Comparison of ENCODE assay signal across 13 cellular contexts in genomic region chr21:14541840-14542495, GRCh38. TPM values are rescaled to one million over a fixed set of nuclear protein-coding genes. Genes with fewer than 3 reads are reported as not detected.
DNase-seq lines count a peak whose midpoint lies in the region; ATAC-seq and TF ChIP-seq lines count a peak whose summit lies in the region.
"Had no signal": no experiment of that assay in that cellular context is flagged by ENCODE, and none has a peak within 500 bp of the region (broad histone marks: within the 10 kb centered on the region; RNA-seq: fewer than 3 reads in every experiment).

No MANE protein-coding gene starts in this region.

- H3K9me3 ChIP-seq in Peyer's patch (no peaks in the 10 kb centered on the region), upper lobe of right lung (peaks cover 3% of the 10 kb centered on the region), tibial artery (no peaks in the 10 kb centered on the region)
- H3K9me3 ChIP-seq: psoas muscle had no signal

- H3K27ac ChIP-seq in Peyer's patch: peak overlapping the region; percentile 30 to 70 (median 44)
- H3K27ac ChIP-seq in upper lobe of right lung: peak overlapping the region; percentile 28
- H3K27ac ChIP-seq in tibial artery: no peak overlapping the region
- H3K27ac ChIP-seq: cardiac muscle cell, psoas muscle had no signal

- H3K4me1 ChIP-seq in Peyer's patch (peaks cover 0 to 3% (median 0%) of the 10 kb centered on the region in 4 donors), upper lobe of right lung (no peaks in the 10 kb centered on the region), tibial artery (no peaks in the 10 kb centered on the region)
- H3K4me1 ChIP-seq: psoas muscle had no signal

- H3K27me3 ChIP-seq in Peyer's patch: no peaks in the 10 kb centered on the region
- no peaks in the 10 kb centered on the region for H3K27me3 ChIP-seq in upper lobe of right lung
- H3K27me3 ChIP-seq in tibial artery: no peaks in the 10 kb centered on the region
- H3K27me3 ChIP-seq: cardiac muscle cell had no signal

- peak overlapping the region in 3 of 4 donors; percentile 7 to 26 (median 15) for H3K4me3 ChIP-seq in Peyer's patch
- H3K4me3 ChIP-seq in upper lobe of right lung: peak overlapping the region; percentile 40
- no peak overlapping the region for H3K4me3 ChIP-seq in tibial artery
- H3K4me3 ChIP-seq: cardiac muscle cell had no signal

- TF ChIP-seq POLR2A in Peyer's patch (IDR thresholded peaks at IDR 0.05): no peak

- peak; percentile 9 for DNase-seq in stimulated activated CD4-positive, alpha-beta T cell treated with anti-CD3 and anti-CD28 coated beads, Interleukin-1b, Interleukin-23, amount 100 ng/mL, for 48 hours
- DNase-seq in stimulated activated CD4-positive, alpha-beta T cell treated with anti-CD3 and anti-CD28 coated beads, Interleukin-2, amount 100 ng/mL, for 48 hours: no peak
- no peak for DNase-seq in Peyer's patch
- DNase-seq in effector CD4-positive, alpha-beta T cell: peak; percentile 19
- no peak for DNase-seq in upper lobe of right lung
- DNase-seq in tibial artery: no peak
- DNase-seq: DMS 273 treated with DMSO at 0.1 percent for 48 hours, hippocampal formation, NCI-H2107, psoas muscle had no signal

- no peaks in the 10 kb centered on the region for H3K36me3 ChIP-seq in Peyer's patch
- H3K36me3 ChIP-seq in upper lobe of right lung: no peaks in the 10 kb centered on the region
- H3K36me3 ChIP-seq in tibial artery: no peaks in the 10 kb centered on the region
- H3K36me3 ChIP-seq: cardiac muscle cell had no signal

- ATAC-seq in upper lobe of right lung (peak; percentile 43), GM21717 (IDR thresholded peaks at IDR 0.05; ENCODE audit: unreplicated experiment) (no peak), GM21825 (IDR thresholded peaks at IDR 0.05; ENCODE audit: unreplicated experiment) (no peak)
- ATAC-seq: psoas muscle had no signal

- intact Hi-C loops in upper lobe of right lung (cut with DNase I): no loop called here
- intact Hi-C loops in tibial artery (cut with DNase I; ENCODE audit: low total_unique reads): no loop called here

- TF ChIP-seq CTCF in Peyer's patch (IDR thresholded peaks at IDR 0.05) (no peak), upper lobe of right lung (IDR thresholded peaks at IDR 0.05) (no peak), tibial artery (IDR thresholded peaks at IDR 0.05) (no peak)

RNA-seq across cellular contexts. Expression of gene SAMSN1, which starts 4.1 kb away (rescaled TPM):
- total RNA-seq in Peyer's patch: 10 to 100 TPM in 1 of 4 donors, 1 to 10 TPM in 2, under 1 TPM in 1; 0.57 to 56.1 (median 2.2) TPM
- 18.2 TPM for total RNA-seq in upper lobe of right lung

Comparison
In these comparisons a context has a peak if more than half of its experiments do, and no peak if none do; other contexts are left out.
1. DNase-seq: peak in stimulated activated CD4-positive, alpha-beta T cell treated with anti-CD3 and anti-CD28 coated beads, Interleukin-1b, Interleukin-23, amount 100 ng/mL, for 48 hours (single experiment) and effector CD4-positive, alpha-beta T cell (single experiment); none in stimulated activated CD4-positive, alpha-beta T cell treated with anti-CD3 and anti-CD28 coated beads, Interleukin-2, amount 100 ng/mL, for 48 hours (0 of 2), Peyer's patch (0 of 3), upper lobe of right lung (single experiment) and tibial artery (0 of 2).
2. H3K27ac ChIP-seq: peak in Peyer's patch (4 of 4) and upper lobe of right lung (single experiment); none in tibial artery (0 of 2).
3. H3K4me3 ChIP-seq: peak in Peyer's patch (3 of 4) and upper lobe of right lung (single experiment); none in tibial artery (0 of 2).